ENCODE assay signal across 1 cellular context in genomic region chr2:176066645-176067586, GRCh38.
TF ChIP-seq lines count a peak whose summit lies in the region.

No MANE protein-coding gene starts in this region.

TF ChIP-seq in HepG2, 621 proteins besides CTCF, POLR2A, EP300 and RAD21:
- TF ChIP-seq ZNF678 (CRISPR knock-in tag; IDR thresholded peaks at IDR 0.05) = no peak
- 0 out of 2 replicates have a peak, but pooled peaks have one; percentile 13 for TF ChIP-seq SALL1 (CRISPR knock-in tag; IDR thresholded peaks at IDR 0.05)
- TF ChIP-seq ZFX (CRISPR knock-in tag; IDR thresholded peaks at IDR 0.05; ENCODE audit: low read depth) = peak; percentile 30; the same call in 1 of the 2 replicates
- TF ChIP-seq RBM39 (IDR thresholded peaks at IDR 0.05; ENCODE audit: low read depth, low read length, poor library complexity, severe bottlenecking) = no peak
- TF ChIP-seq KDM5B (CRISPR knock-in tag; IDR thresholded peaks at IDR 0.05; ENCODE audit: borderline replicate concordance) = peak; percentile 21; the same call in 1 of the 2 replicates
- no peak for TF ChIP-seq ZNF513 (CRISPR knock-in tag; conservative IDR thresholded peaks at IDR 0.05)
- no peak for TF ChIP-seq ZNF580 (CRISPR knock-in tag; IDR thresholded peaks at IDR 0.05; ENCODE audit: borderline replicate concordance, low read depth)
- TF ChIP-seq ZBTB33 (CRISPR knock-in tag; IDR thresholded peaks at IDR 0.05) = peak; percentile 72; the same call in 1 of the 2 replicates
- TF ChIP-seq NFIC (IDR thresholded peaks at IDR 0.05; ENCODE audit: low read length) = no peak
- peak; percentile 32; the same call in 1 of the 2 replicates for TF ChIP-seq ZNF687 (CRISPR knock-in tag; IDR thresholded peaks at IDR 0.05)
- no peak for TF ChIP-seq TEAD3 (CRISPR knock-in tag; optimal IDR thresholded peaks at IDR 0.05; ENCODE audit: borderline replicate concordance)
- TF ChIP-seq ZBTB46 (CRISPR knock-in tag; IDR thresholded peaks at IDR 0.05; ENCODE audit: borderline replicate concordance) = no peak
- no peak for TF ChIP-seq CSRNP1 (CRISPR knock-in tag; IDR thresholded peaks at IDR 0.05)
- peak; percentile 3 for TF ChIP-seq HNRNPLL (IDR thresholded peaks at IDR 0.05; ENCODE audit: low read depth, low read length, poor library complexity, severe bottlenecking)
- 0 out of 2 replicates have a peak, but pooled peaks have one; percentile 28 for TF ChIP-seq ZFP91 (CRISPR knock-in tag; IDR thresholded peaks at IDR 0.05; ENCODE audit: borderline replicate concordance)
- TF ChIP-seq FLYWCH1 (CRISPR knock-in tag; IDR thresholded peaks at IDR 0.05) = no peak
- no peak for TF ChIP-seq TP53 (CRISPR knock-in tag; conservative IDR thresholded peaks at IDR 0.05)
- TF ChIP-seq ZNF337 (CRISPR knock-in tag; IDR thresholded peaks at IDR 0.05; ENCODE audit: borderline replicate concordance, low read depth) = no peak
- TF ChIP-seq AKNA (CRISPR knock-in tag; IDR thresholded peaks at IDR 0.05; ENCODE audit: borderline replicate concordance) = no peak
- no peak for TF ChIP-seq ZNF253 (CRISPR knock-in tag; IDR thresholded peaks at IDR 0.05; ENCODE audit: borderline replicate concordance)
